In the genomic region with DNA sequence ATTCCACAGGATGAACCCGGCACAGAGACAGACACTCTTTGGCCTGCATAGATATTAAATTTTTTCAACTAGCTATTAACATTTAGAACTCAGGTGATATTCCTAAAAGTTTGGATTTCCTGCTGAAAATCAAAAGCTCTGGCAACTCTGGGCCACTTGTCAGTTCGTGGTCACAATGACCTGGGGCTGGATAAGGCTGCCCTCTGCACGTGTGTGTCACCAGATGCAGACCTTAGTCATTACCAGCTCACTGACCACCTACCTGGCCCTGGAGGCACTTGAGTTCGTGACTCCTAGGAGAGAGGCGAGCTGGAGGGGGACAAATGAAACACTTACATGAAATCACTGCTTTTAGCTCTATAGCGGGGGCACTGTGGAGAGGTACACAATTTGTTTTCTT, we compare ENCODE assay signal across 15 cellular contexts.
DNase-seq lines count a peak whose midpoint lies in the region; ATAC-seq and TF ChIP-seq lines count a peak whose summit lies in the region.
"Had no signal": no experiment of that assay in that cellular context is flagged by ENCODE, and none has a peak within 500 bp of the region (broad histone marks: within the 10 kb centered on the region; RNA-seq: fewer than 3 reads in every experiment).

No MANE protein-coding gene starts in this region.

- no peaks in the 10 kb centered on the region for H3K27me3 Mint-ChIP-seq in IgD-negative memory B cell
- no peaks in the 10 kb centered on the region for H3K27me3 Mint-ChIP-seq in nephron progenitor cell (ENCODE audit: low read depth, poor library complexity)
- no peaks in the 10 kb centered on the region for H3K27me3 Mint-ChIP-seq in activated T-cell treated with anti-CD3 and anti-CD28 coated beads, Interleukin-2, amount 50 U/mL, for 24 hours
- H3K27me3 Mint-ChIP-seq: activated naive CD8-positive, alpha-beta T cell treated with anti-CD3 and anti-CD28 coated beads, Interleukin-2, amount 50 U/mL, for 24 hours had no signal

- peaks cover 5% of the 10 kb centered on the region for H3K36me3 Mint-ChIP-seq in IgD-negative memory B cell
- peaks cover 5% of the 10 kb centered on the region for H3K36me3 Mint-ChIP-seq in nephron progenitor cell (ENCODE audit: low read depth)
- H3K36me3 Mint-ChIP-seq in activated T-cell treated with anti-CD3 and anti-CD28 coated beads, Interleukin-2, amount 50 U/mL, for 24 hours (ENCODE audit: low read depth) = peaks cover 5% of the 10 kb centered on the region
- H3K36me3 Mint-ChIP-seq: WTC11 had no signal

- H3K27me3 ChIP-seq in BLaER1 treated with 17β-estradiol and CSF1 and Interleukin-3, amounts not matched to agents 10 nM and 100 nM = no peaks in the 10 kb centered on the region

- H3K27ac ChIP-seq in BLaER1 treated with 17β-estradiol and CSF1 and Interleukin-3, amounts not matched to agents 10 nM and 100 nM = no peak overlapping the region

- H3K9me3 ChIP-seq in BLaER1 treated with 17β-estradiol and CSF1 and Interleukin-3, amounts not matched to agents 10 nM and 100 nM (replicated peaks in 1 of 11) = no peaks in the 10 kb centered on the region

- peaks cover 66 to 99% (median 89%) of the 10 kb centered on the region in 10 experiments for H3K4me1 ChIP-seq in BLaER1 treated with 17β-estradiol and CSF1 and Interleukin-3, amounts not matched to agents 10 nM and 100 nM

- ATAC-seq in HG03135 (IDR thresholded peaks at IDR 0.05; ENCODE audit: unreplicated experiment) = no peak
- ATAC-seq in GM19463 (IDR thresholded peaks at IDR 0.05; ENCODE audit: unreplicated experiment) = no peak
- ATAC-seq: activated naive CD8-positive, alpha-beta T cell treated with anti-CD3 and anti-CD28 coated beads, Interleukin-2, amount 50 U/mL, for 24 hours; WTC11 had no signal

- no peak overlapping the region for H3K9ac ChIP-seq in BLaER1 treated with 17β-estradiol and CSF1 and Interleukin-3, amounts not matched to agents 10 nM and 100 nM

- H3K4me1 Mint-ChIP-seq in IgD-negative memory B cell = peaks cover 37 to 60% (median 54%) of the 10 kb centered on the region in 3 donors
- peaks cover 64% of the 10 kb centered on the region for H3K4me1 Mint-ChIP-seq in nephron progenitor cell
- peaks cover 48% of the 10 kb centered on the region for H3K4me1 Mint-ChIP-seq in activated T-cell treated with anti-CD3 and anti-CD28 coated beads, Interleukin-2, amount 50 U/mL, for 24 hours (ENCODE audit: low read depth)

- H3K27ac Mint-ChIP-seq in IgD-negative memory B cell (peak overlapping the region in 2 of 3 donors; percentile 43 to 51), nephron progenitor cell (peak overlapping the region; percentile 48)
- no peak overlapping the region for H3K27ac Mint-ChIP-seq in activated T-cell treated with anti-CD3 and anti-CD28 coated beads, Interleukin-2, amount 50 U/mL, for 24 hours
- H3K27ac Mint-ChIP-seq: activated naive CD8-positive, alpha-beta T cell treated with anti-CD3 and anti-CD28 coated beads, Interleukin-2, amount 50 U/mL, for 24 hours had no signal

- H3K4me2 ChIP-seq in BLaER1 treated with 17β-estradiol and CSF1 and Interleukin-3, amounts not matched to agents 10 nM and 100 nM = peak overlapping the region in 10 of 11 experiments; percentile 28 to 97 (median 86); a peak in 19 of 22 replicates

- H3K36me3 ChIP-seq in BLaER1 treated with 17β-estradiol and CSF1 and Interleukin-3, amounts not matched to agents 10 nM and 100 nM = peaks cover 0 to 57% (median 28%) of the 10 kb centered on the region in 11 experiments; a peak in 17 of 22 replicates

- no peak overlapping the region for H3K4me3 ChIP-seq in BLaER1 treated with 17β-estradiol and CSF1 and Interleukin-3, amounts not matched to agents 10 nM and 100 nM
- no peak overlapping the region for H3K4me3 ChIP-seq in epithelial cell of esophagus (ENCODE audit: low read length)

- H3K4me3 Mint-ChIP-seq in IgD-negative memory B cell (no peak overlapping the region), nephron progenitor cell (no peak overlapping the region)
- H3K4me3 Mint-ChIP-seq in activated T-cell treated with anti-CD3 and anti-CD28 coated beads, Interleukin-2, amount 50 U/mL, for 24 hours = no peak overlapping the region
- H3K4me3 Mint-ChIP-seq: activated naive CD8-positive, alpha-beta T cell treated with anti-CD3 and anti-CD28 coated beads, Interleukin-2, amount 50 U/mL, for 24 hours; WTC11 had no signal

- H3K9me3 Mint-ChIP-seq in IgD-negative memory B cell (no peaks in the 10 kb centered on the region), nephron progenitor cell (no peaks in the 10 kb centered on the region)
- H3K9me3 Mint-ChIP-seq in activated T-cell treated with anti-CD3 and anti-CD28 coated beads, Interleukin-2, amount 50 U/mL, for 24 hours = no peaks in the 10 kb centered on the region
- H3K9me3 Mint-ChIP-seq: activated naive CD8-positive, alpha-beta T cell treated with anti-CD3 and anti-CD28 coated beads, Interleukin-2, amount 50 U/mL, for 24 hours; WTC11 had no signal

- DNase-seq in epithelial cell of esophagus (ENCODE audit: low read depth) (peak; percentile 22), nephron progenitor cell (no peak), COLO829 (ENCODE audit: low spot score) (no peak)
- DNase-seq in activated T-cell treated with anti-CD3 and anti-CD28 coated beads, Interleukin-2, amount 50 U/mL, for 24 hours = no peak
- DNase-seq: activated naive CD8-positive, alpha-beta T cell treated with anti-CD3 and anti-CD28 coated beads, Interleukin-2, amount 50 U/mL, for 24 hours; cortex of kidney; NCI-H187 treated with DMSO at 0.1 percent for 48 hours; NCI-H82; stimulated activated CD4-positive, alpha-beta T cell treated with anti-CD3 and anti-CD28 coated beads, Interleukin-4, amount 100 ng/mL, for 24 hours; stimulated activated naive CD4-positive, alpha-beta T cell had no signal

- no peak for TF ChIP-seq CTCF in epithelial cell of esophagus (IDR thresholded peaks at IDR 0.05; ENCODE audit: insufficient read depth, low read depth, low read length, missing control alignments)
- TF ChIP-seq CTCF in nephron progenitor cell (IDR thresholded peaks at IDR 0.05) = no peak

- H4K20me1 ChIP-seq in BLaER1 treated with 17β-estradiol and CSF1 and Interleukin-3, amounts not matched to agents 10 nM and 100 nM = peaks cover 4 to 98% (median 68%) of the 10 kb centered on the region in 11 experiments; a peak in 18 of 22 replicates
